23 cellular contexts compared by ENCODE assay signal in genomic region chr3:134965849-134966248, GRCh38.
DNase-seq lines count a peak whose midpoint lies in the region; ATAC-seq, FAIRE-seq and TF ChIP-seq lines count a peak whose summit lies in the region.
"Had no signal": no experiment of that assay in that cellular context is flagged by ENCODE, and none has a peak within 500 bp of the region (broad histone marks: within the 10 kb centered on the region; RNA-seq: fewer than 3 reads in every experiment).

No MANE protein-coding gene starts in this region.

- DNase-seq in DMS153 treated with DMSO at 0.1 percent for 48 hours (lab: John Stamatoyannopoulos, UW; ENCODE audit: unreplicated experiment) (peak; percentile 31), NCI-H1092 (lab: John Stamatoyannopoulos, UW) (peak; percentile 71), caudate nucleus (lab: John Stamatoyannopoulos, UW) (peak in 3 of 61 donors; percentile 6 to 91 (median 11)), pancreas (no peak), occipital lobe (lab: John Stamatoyannopoulos, UW) (no peak), GM12892 (ENCODE audit: insufficient read length) (no peak)
- DNase-seq: activated CD4-positive, alpha-beta T cell treated with anti-CD3 and anti-CD28 coated beads, Interleukin-2, amount 10 ng/mL, durations not matched to agents 24 days and 14 days; activated CD8-positive, alpha-beta memory T cell treated with anti-CD3 and anti-CD28 coated beads for 24 hours; activated T-cell treated with anti-CD3 and anti-CD28 coated beads for 4 hours; cortex of kidney; effector memory CD4-positive, alpha-beta T cell; erythroblast; immature natural killer cell; mammary epithelial cell; MV-4-11; NCI-H187; stomach; T-cell had no signal

- no peaks in the 10 kb centered on the region for H3K4me1 ChIP-seq in pancreas
- H3K4me1 ChIP-seq: BLaER1, stomach, tibial nerve had no signal

- no peaks in the 10 kb centered on the region for H3K36me3 ChIP-seq in pancreas
- H3K36me3 ChIP-seq: BLaER1, stomach, tibial nerve had no signal

- intact Hi-C loops in pancreas (cut with DNase I): no loop called here

- 76 to 82% methylated on average over 2 of the region's 2 CpGs for WGBS in pancreas, 2 donors

- H3K27me3 ChIP-seq in pancreas: no peaks in the 10 kb centered on the region
- H3K27me3 ChIP-seq: BLaER1, stomach, tibial nerve had no signal

- no peak overlapping the region for H3K4me3 ChIP-seq in pancreas
- H3K4me3 ChIP-seq: BLaER1, stomach, tibial nerve had no signal

- H3K9me3 ChIP-seq in pancreas: no peaks in the 10 kb centered on the region
- H3K9me3 ChIP-seq: BLaER1, tibial nerve had no signal

- TF ChIP-seq POLR2A in GM12892 (IDR thresholded peaks at IDR 0.05; ENCODE audit: low read depth, low read length): no peak

- FAIRE-seq in pancreas (lab: Jason Lieb, UNC) (no peak), GM12892 (lab: Jason Lieb, UNC) (no peak)

- TF ChIP-seq CTCF in pancreas (IDR thresholded peaks at IDR 0.05): no peak

- H3K27ac ChIP-seq in caudate nucleus (ENCODE audit: low read depth, low read length): peak overlapping the region; percentile 1
- H3K27ac ChIP-seq in pancreas: no peak overlapping the region
- H3K27ac ChIP-seq: BLaER1, stomach, tibial nerve had no signal

- ATAC-seq in pancreas (peak in 3 of 4 donors; percentile 22 to 62 (median 62)), HG03175 (IDR thresholded peaks at IDR 0.05; ENCODE audit: unreplicated experiment) (no peak)
- ATAC-seq: activated naive CD4-positive, alpha-beta T cell treated with anti-CD3 and anti-CD28 coated beads, Interleukin-2, amount 50 U/mL, for 72 hours; sciatic nerve; T-cell had no signal

Comparison
In these comparisons a context has a peak if more than half of its experiments do, and no peak if none do; other contexts are left out.
1. DNase-seq: peak in DMS153 treated with DMSO at 0.1 percent for 48 hours (single experiment) and NCI-H1092 (single experiment); none in pancreas (0 of 6), occipital lobe (single experiment) and GM12892 (single experiment).